In the genomic region with DNA sequence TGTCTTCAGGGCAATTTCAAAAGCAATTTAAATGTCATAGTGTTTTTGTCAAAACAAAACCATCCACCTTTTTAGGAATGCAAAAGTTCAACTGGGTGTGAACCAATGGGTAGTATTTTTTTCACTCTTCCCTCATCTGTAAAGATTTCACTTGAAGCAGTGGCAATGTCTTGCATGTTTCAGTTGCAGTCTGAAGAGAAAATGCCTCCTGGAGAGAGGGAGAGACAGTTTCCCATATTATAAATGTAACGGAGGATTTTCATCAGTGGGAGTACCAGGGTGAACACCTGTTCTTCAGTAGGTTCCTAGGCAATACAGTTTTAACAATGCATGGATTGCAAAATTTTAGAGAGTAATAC, we compare ENCODE assay signal across 25 cellular contexts. TPM values are rescaled to one million over a fixed set of nuclear protein-coding genes. Genes with fewer than 3 reads are reported as not detected.
A peak's percentile ranks its signal among the peaks of the same experiment; 100 is the strongest.
DNase-seq lines count a peak whose midpoint lies in the region; ATAC-seq and TF ChIP-seq lines count a peak whose summit lies in the region.
"Had no signal": no experiment of that assay in that cellular context is flagged by ENCODE, and none has a peak within 500 bp of the region (broad histone marks: within the 10 kb centered on the region; RNA-seq: fewer than 3 reads in every experiment).

No MANE protein-coding gene starts in this region.

- H3K4me3 ChIP-seq in PC-3 (ENCODE audit: low read length) (peak overlapping the region; percentile 66; the same call in 1 of the 2 replicates), epithelial cell of proximal tubule (ENCODE audit: low read depth, low read length) (peak overlapping the region; percentile 60), neural progenitor cell (no peak overlapping the region)
- H3K4me3 ChIP-seq: mucosa of descending colon, Peyer's patch had no signal

- no peak for ATAC-seq in CD4-positive, alpha-beta T cell (ENCODE audit: poor library complexity)
- ATAC-seq in PC-3 (no peak), GM19467 (IDR thresholded peaks at IDR 0.05; ENCODE audit: unreplicated experiment) (no peak)
- ATAC-seq: activated naive CD4-positive, alpha-beta T cell treated with anti-CD3 and anti-CD28 coated beads, Interleukin-2, amount 50 U/mL, for 72 hours; activated T-cell treated with anti-CD3 and anti-CD28 coated beads, Interleukin-2, amount 50 U/mL, for 4 hours; heart right ventricle; left ventricle myocardium superior; mucosa of descending colon; sciatic nerve had no signal

- H3K9ac ChIP-seq in PC-3 (ENCODE audit: low read length), result no peak overlapping the region
- no peak overlapping the region for H3K9ac ChIP-seq in neural progenitor cell

- H3K9me3 Mint-ChIP-seq in CD4-positive, alpha-beta T cell, result no peaks in the 10 kb centered on the region
- H3K9me3 Mint-ChIP-seq in neural progenitor cell, result peaks cover 15% of the 10 kb centered on the region
- H3K9me3 Mint-ChIP-seq: activated B cell treated with CpG ODN at 0.5 μM for 24 hours; activated naive CD4-positive, alpha-beta T cell treated with anti-CD3 and anti-CD28 coated beads, Interleukin-2, amount 50 U/mL, for 72 hours; activated T-cell treated with anti-CD3 and anti-CD28 coated beads, Interleukin-2, amount 50 U/mL, for 4 hours had no signal

- H3K79me2 ChIP-seq in PC-3 (ENCODE audit: low read length) (peaks cover 20% of the 10 kb centered on the region), neural progenitor cell (ENCODE audit: low read depth) (no peaks in the 10 kb centered on the region)

- no peak overlapping the region for H3K27ac Mint-ChIP-seq in CD4-positive, alpha-beta T cell
- H3K27ac Mint-ChIP-seq in neural progenitor cell, result no peak overlapping the region
- H3K27ac Mint-ChIP-seq: activated B cell treated with CpG ODN at 0.5 μM for 24 hours; activated naive CD4-positive, alpha-beta T cell treated with anti-CD3 and anti-CD28 coated beads, Interleukin-2, amount 50 U/mL, for 72 hours; H9 had no signal

- CTCF ChIA-PET in CD4-positive, alpha-beta T cell (lab: Charles Lee), result no interaction called here
- CTCF ChIA-PET in PC-3 (lab: Charles Lee), result no interaction called here

- H3K4me2 ChIP-seq in PC-3 (ENCODE audit: low read length), result peak overlapping the region; percentile 97
- H3K4me2 ChIP-seq in neural progenitor cell, result no peak overlapping the region

- no peaks in the 10 kb centered on the region for H3K36me3 ChIP-seq in PC-3 (ENCODE audit: low read depth, low read length)
- H3K36me3 ChIP-seq in neural progenitor cell, result no peaks in the 10 kb centered on the region
- H3K36me3 ChIP-seq: heart right ventricle, Peyer's patch, suprapubic skin had no signal

- no peaks in the 10 kb centered on the region for H4K20me1 ChIP-seq in PC-3 (ENCODE audit: low read length)
- peaks cover 48% of the 10 kb centered on the region for H4K20me1 ChIP-seq in neural progenitor cell (ENCODE audit: low read depth)

- BruUV-seq in PC-3 (replicated peaks; lab: Mats Ljungman, UMichigan), result no TSS peak

- TF ChIP-seq CTCF in CD4-positive, alpha-beta T cell (IDR thresholded peaks at IDR 0.05), result no peak
- no peak for TF ChIP-seq CTCF in PC-3 (conservative IDR thresholded peaks at IDR 0.05; ENCODE audit: low read depth, low read length)
- TF ChIP-seq CTCF in epithelial cell of proximal tubule (conservative IDR thresholded peaks at IDR 0.05; ENCODE audit: low read depth, low read length), result no peak
- no peak for TF ChIP-seq CTCF in neural progenitor cell (IDR thresholded peaks at IDR 0.05)

- H3K27me3 Mint-ChIP-seq in CD4-positive, alpha-beta T cell, result peaks cover 53% of the 10 kb centered on the region
- H3K27me3 Mint-ChIP-seq in neural progenitor cell (ENCODE audit: insufficient read depth, low read depth), result peaks cover 50% of the 10 kb centered on the region

- H3K4me3 Mint-ChIP-seq in CD4-positive, alpha-beta T cell, result peak overlapping the region; percentile 25
- peak overlapping the region; percentile 22 for H3K4me3 Mint-ChIP-seq in neural progenitor cell

- intact Hi-C loops in CD4-positive, alpha-beta T cell (cut with DNase I, micrococcal nuclease), result no loop called here
- intact Hi-C loops in PC-3 (cut with micrococcal nuclease), result no loop called here

- H3K4me1 Mint-ChIP-seq in CD4-positive, alpha-beta T cell (ENCODE audit: low read depth), result peaks cover 33% of the 10 kb centered on the region
- peaks cover 26% of the 10 kb centered on the region for H3K4me1 Mint-ChIP-seq in neural progenitor cell

- H3K4me1 ChIP-seq in PC-3 (ENCODE audit: insufficient read depth, low read length) (peaks cover 27% of the 10 kb centered on the region), neural progenitor cell (peaks cover 10% of the 10 kb centered on the region)

- no peak for DNase-seq in CD4-positive, alpha-beta T cell
- DNase-seq in PC-3, result no peak
- DNase-seq in epithelial cell of proximal tubule (ENCODE audit: low read depth), result no peak
- DNase-seq in neural progenitor cell (ENCODE audit: low spot score), result no peak
- no peak for DNase-seq in GM19240 (ENCODE audit: insufficient read length, low spot score)
- DNase-seq in GM03348 (ENCODE audit: low spot score), result no peak
- no peak for DNase-seq in dedifferentiated amniotic fluid mesenchymal stem cell (ENCODE audit: extremely low spot score)
- DNase-seq: activated B cell treated with CpG ODN at 0.5 μM for 24 hours; activated CD8-positive, alpha-beta memory T cell treated with anti-CD3 and anti-CD28 coated beads for 24 hours; activated T-cell treated with anti-CD3 and anti-CD28 coated beads, Interleukin-2, amount 50 U/mL, for 4 hours; H9; heart right ventricle; left ventricle myocardium superior; mucosa of descending colon; MV-4-11; NCI-H2029; NCI-H226; Peyer's patch; T1000 had no signal

- no peaks in the 10 kb centered on the region for H3K9me3 ChIP-seq in CD4-positive, alpha-beta T cell (ENCODE audit: control insufficient read depth, low read length)
- H3K9me3 ChIP-seq in PC-3 (ENCODE audit: low read length), result no peaks in the 10 kb centered on the region
- H3K9me3 ChIP-seq in neural progenitor cell (ENCODE audit: low read depth), result no peaks in the 10 kb centered on the region
- H3K9me3 ChIP-seq: heart right ventricle, mucosa of descending colon, Peyer's patch, suprapubic skin had no signal

- H3F3A ChIP-seq in PC-3 (ENCODE audit: low read length, unreplicated experiment) (peaks cover 3% of the 10 kb centered on the region), neural progenitor cell (ENCODE audit: low read depth) (peaks cover 3% of the 10 kb centered on the region)

- no peaks in the 10 kb centered on the region for H3K9me2 ChIP-seq in PC-3 (replicated peaks; ENCODE audit: low read length)

- POLR2A ChIA-PET in CD4-positive, alpha-beta T cell (lab: Charles Lee), result no interaction called here
- POLR2A ChIA-PET in PC-3 (lab: Charles Lee; ENCODE audit: unreplicated experiment), result interaction anchor here (0.5 to 0.7 kb wide), 3 partner anchors 10 to 302 kb away, joined by 3 to 5 read pairs (median 3); no protein-coding TSS in a partner anchor

- H3K27ac ChIP-seq in CD4-positive, alpha-beta T cell (ENCODE audit: low read depth, low read length), result no peak overlapping the region
- H3K27ac ChIP-seq in PC-3 (ENCODE audit: low read length), result no peak overlapping the region
- H3K27ac ChIP-seq in neural progenitor cell, result no peak overlapping the region
- H3K27ac ChIP-seq: heart right ventricle, Peyer's patch, suprapubic skin had no signal

- H3K36me3 Mint-ChIP-seq in CD4-positive, alpha-beta T cell (ENCODE audit: low read depth), result no peaks in the 10 kb centered on the region
- no peaks in the 10 kb centered on the region for H3K36me3 Mint-ChIP-seq in neural progenitor cell

- peaks cover 47% of the 10 kb centered on the region for H3K27me3 ChIP-seq in CD4-positive, alpha-beta T cell (ENCODE audit: control insufficient read depth, insufficient read depth, low read length)
- H3K27me3 ChIP-seq in PC-3 (ENCODE audit: low read length) (no peaks in the 10 kb centered on the region), neural progenitor cell (peaks cover 78% of the 10 kb centered on the region)

- H2AFZ ChIP-seq in PC-3 (ENCODE audit: low read length), result no peak overlapping the region
- no peak overlapping the region for H2AFZ ChIP-seq in neural progenitor cell (replicated peaks)

RNA-seq across cellular contexts. Expression of gene FOXQ1, which starts 3.3 kb away (rescaled TPM):
- total RNA-seq in CD4-positive, alpha-beta T cell, result not detected
- total RNA-seq in PC-3 (2014; rRNA removed) (7.5 and 12.4 TPM in 2 replicates), epithelial cell of proximal tubule (2.0 and 2.1 TPM in 2 replicates), neural progenitor cell (ENCODE audit: low replicate concordance) (not detected in 2 replicates)
- total RNA-seq: activated B cell treated with CpG ODN at 0.5 μM for 24 hours; activated naive CD4-positive, alpha-beta T cell treated with anti-CD3 and anti-CD28 coated beads, Interleukin-2, amount 50 U/mL, for 72 hours; activated T-cell treated with anti-CD3 and anti-CD28 coated beads, Interleukin-2, amount 50 U/mL, for 4 hours; heart right ventricle; HT1080; left ventricle myocardium superior; omental fat pad; Peyer's patch had no signal
